In genomic region chr7:75546272-75547015, GRCh38 we compare ENCODE assay signal across 1 cellular context.
A peak's percentile ranks its signal among the peaks of the same experiment; 100 is the strongest.
TF ChIP-seq lines count a peak whose summit lies in the region.

No MANE protein-coding gene starts in this region.

TF ChIP-seq in K562, 482 proteins besides CTCF, POLR2A, EP300 and RAD21 (continued from another document and continues in another):
- TF ChIP-seq ARID4B (CRISPR knock-in tag; IDR thresholded peaks at IDR 0.05) (no peak), ZNF639 (CRISPR knock-in tag; conservative IDR thresholded peaks at IDR 0.05 in 1 of 2, IDR thresholded peaks at IDR 0.05 in 1 of 2) (no peak), RFX1 (IDR thresholded peaks at IDR 0.05) (no peak), L3MBTL2 (IDR thresholded peaks at IDR 0.05) (peak; percentile 63), CHD1 (IDR thresholded peaks at IDR 0.05; ENCODE audit: low read length) (no peak), SMC3 (conservative IDR thresholded peaks at IDR 0.05; ENCODE audit: insufficient read depth, low read depth, low read length) (no peak), ARNT (IDR thresholded peaks at IDR 0.05) (no peak), GMEB1 (CRISPR knock-in tag; IDR thresholded peaks at IDR 0.05) (no peak), GABPB1 (CRISPR knock-in tag; IDR thresholded peaks at IDR 0.05) (no peak), NBN (IDR thresholded peaks at IDR 0.05; ENCODE audit: low read depth) (no peak), PKNOX1 (IDR thresholded peaks at IDR 0.05) (peak; percentile 58), XRCC5 (IDR thresholded peaks at IDR 0.05; ENCODE audit: low read depth, low read length) (no peak), AFF4 (CRISPR knock-in tag; IDR thresholded peaks at IDR 0.05) (no peak), ZNF311 (CRISPR knock-in tag; IDR thresholded peaks at IDR 0.05) (no peak), FOXP4 (CRISPR knock-in tag; IDR thresholded peaks at IDR 0.05; ENCODE audit: borderline replicate concordance) (no peak), ETV1 (tag; conservative IDR thresholded peaks at IDR 0.05; ENCODE audit: low read depth) (no peak), ZFP36 (IDR thresholded peaks at IDR 0.05; ENCODE audit: low read depth, low read length, partially characterized antibody) (no peak), THRA (IDR thresholded peaks at IDR 0.05) (no peak), E2F6 (IDR thresholded peaks at IDR 0.05; ENCODE audit: borderline replicate concordance in 1 of 2, extremely low read depth in 1 of 2, insufficient read depth in 1 of 2, insufficient read length in 1 of 2, low read depth in 1 of 2, low read length in 1 of 2, poor library complexity in 1 of 2, severe bottlenecking in 1 of 2) (no peak), EHMT2 (IDR thresholded peaks at IDR 0.05) (no peak), DEAF1 (CRISPR knock-in tag; IDR thresholded peaks at IDR 0.05) (no peak), E2F3 (CRISPR knock-in tag; IDR thresholded peaks at IDR 0.05) (no peak), SMARCA4 (IDR thresholded peaks at IDR 0.05) (no peak), PPARD (CRISPR knock-in tag; IDR thresholded peaks at IDR 0.05) (no peak), BCOR (IDR thresholded peaks at IDR 0.05) (no peak), ZNF77 (CRISPR knock-in tag; IDR thresholded peaks at IDR 0.05) (no peak), HDAC8 (tag; IDR thresholded peaks at IDR 0.05) (no peak), DLX4 (CRISPR knock-in tag; IDR thresholded peaks at IDR 0.05) (no peak), ZNF324 (CRISPR knock-in tag; IDR thresholded peaks at IDR 0.05) (no peak), ZNF551 (CRISPR knock-in tag; IDR thresholded peaks at IDR 0.05) (no peak), GATAD2A (IDR thresholded peaks at IDR 0.05) (no peak; the same call in 1 of the 2 replicates), XRCC3 (IDR thresholded peaks at IDR 0.05) (no peak), RBM17 (IDR thresholded peaks at IDR 0.05; ENCODE audit: borderline replicate concordance, low read depth, low read length) (no peak), CTBP1 (IDR thresholded peaks at IDR 0.05; ENCODE audit: borderline replicate concordance) (peak; percentile 34; the same call in 1 of the 2 replicates), NFRKB (IDR thresholded peaks at IDR 0.05; ENCODE audit: low read depth) (no peak), ATF7 (IDR thresholded peaks at IDR 0.05) (no peak), ZNF668 (CRISPR knock-in tag; IDR thresholded peaks at IDR 0.05) (no peak), CTCFL (IDR thresholded peaks at IDR 0.05; ENCODE audit: borderline replicate concordance, insufficient read depth, low read depth, low read length, poor library complexity, severe bottlenecking) (no peak), HOXB6 (CRISPR knock-in tag; IDR thresholded peaks at IDR 0.05; ENCODE audit: borderline replicate concordance) (no peak), RB1 (IDR thresholded peaks at IDR 0.05; ENCODE audit: low read depth) (no peak), FOS (IDR thresholded peaks at IDR 0.05; ENCODE audit: extremely low read depth, insufficient read length) (no peak), JUND (IDR thresholded peaks at IDR 0.05; ENCODE audit: borderline replicate concordance, low read depth, low read length) (no peak), JUND (tag; IDR thresholded peaks at IDR 0.05; ENCODE audit: borderline replicate concordance, low read depth, low read length) (no peak)
